8 cellular contexts compared by ENCODE assay signal in genomic region chr10:27504007-27504890, GRCh38. TPM values are rescaled to one million over a fixed set of nuclear protein-coding genes. Genes with fewer than 3 reads are reported as not detected.
DNase-seq lines count a peak whose midpoint lies in the region; ATAC-seq and TF ChIP-seq lines count a peak whose summit lies in the region.

Gene RAB18, plus strand, starts transcription at chr10:27504304. Its CDS starts 66 bp downstream, at chr10:27504370.

- peaks cover 11% of the 10 kb centered on the region for H3K4me1 ChIP-seq in MM.1S (ENCODE audit: low read length)

- H3K27ac Mint-ChIP-seq in nephron progenitor cell: peak within 1 kb of the TSS; percentile 99
- peak within 1 kb of the TSS; percentile 95 to 98 for H3K27ac Mint-ChIP-seq in stimulated activated naive CD8-positive, alpha-beta T cell treated with anti-CD3 and anti-CD28 coated beads, Interleukin-15, amount 100 ng/mL, for 72 hours

- peak within 1 kb of the TSS; percentile 87 for H3K4me3 ChIP-seq in MM.1S (ENCODE audit: low read length)

- peak within 1 kb of the TSS; percentile 97 for H3K4me3 Mint-ChIP-seq in nephron progenitor cell
- H3K4me3 Mint-ChIP-seq in stimulated activated naive CD8-positive, alpha-beta T cell treated with anti-CD3 and anti-CD28 coated beads, Interleukin-15, amount 100 ng/mL, for 72 hours: peak within 1 kb of the TSS; percentile 94 to 99

- peaks cover 30% of the 10 kb centered on the region for H3K4me1 Mint-ChIP-seq in nephron progenitor cell
- peaks cover 44% of the 10 kb centered on the region for H3K4me1 Mint-ChIP-seq in stimulated activated naive CD8-positive, alpha-beta T cell treated with anti-CD3 and anti-CD28 coated beads, Interleukin-15, amount 100 ng/mL, for 72 hours

- peak within 1 kb of the TSS; percentile 94 for H3K4me2 ChIP-seq in MM.1S (ENCODE audit: low read depth, low read length)

- H3K36me3 Mint-ChIP-seq in nephron progenitor cell (ENCODE audit: low read depth): peaks cover 5% of the 10 kb centered on the region

- H3K79me2 ChIP-seq in MM.1S (ENCODE audit: low read length): peaks cover 51% of the 10 kb centered on the region

- no peak for TF ChIP-seq CTCF in MM.1S (IDR thresholded peaks at IDR 0.05; ENCODE audit: low read length)
- no peak for TF ChIP-seq CTCF in nephron progenitor cell (IDR thresholded peaks at IDR 0.05)

- H3K9me2 ChIP-seq in MM.1S (replicated peaks; ENCODE audit: insufficient read depth, low read length): no peaks in the 10 kb centered on the region

- no peaks in the 10 kb centered on the region for H3K9me3 ChIP-seq in MM.1S (replicated peaks; ENCODE audit: insufficient read depth, low read length)

- no peaks in the 10 kb centered on the region for H3F3A ChIP-seq in MM.1S (ENCODE audit: insufficient read depth, low read length)

- peak; percentile 96 for DNase-seq in G401 (ENCODE audit: low spot score)
- DNase-seq in HCEC 1CT: peak; percentile 98
- DNase-seq in MM.1S: peak; percentile 99
- peak; percentile 86 for DNase-seq in SIG-M5 (lab: John Stamatoyannopoulos, UW)
- peak; percentile 98 for DNase-seq in activated gamma-delta T cell (lab: John Stamatoyannopoulos, UW)
- DNase-seq in fibroblast of the conjunctiva (ENCODE audit: low read depth): peak; percentile 98
- DNase-seq in nephron progenitor cell: peak; percentile 95
- DNase-seq in stimulated activated naive CD8-positive, alpha-beta T cell treated with anti-CD3 and anti-CD28 coated beads, Interleukin-15, amount 100 ng/mL, for 72 hours: peak; percentile 97 to 99

- H3K36me3 ChIP-seq in MM.1S (replicated peaks; ENCODE audit: insufficient read depth, low read length): no peaks in the 10 kb centered on the region

- peak within 1 kb of the TSS; percentile 84 for H3K9ac ChIP-seq in MM.1S (ENCODE audit: low read length)

- H2AFZ ChIP-seq in MM.1S (ENCODE audit: low read length): peak within 1 kb of the TSS; percentile 81

- in situ Hi-C loops in G401 (cut with HindIII; ENCODE audit: low sequenced_read_pairs): no loop called here

- H3K27ac ChIP-seq in MM.1S (ENCODE audit: low read length): peak within 1 kb of the TSS; percentile 54; the same call in 1 of the 2 replicates

- H3K9me3 Mint-ChIP-seq in nephron progenitor cell: no peaks in the 10 kb centered on the region
- H3K9me3 Mint-ChIP-seq in stimulated activated naive CD8-positive, alpha-beta T cell treated with anti-CD3 and anti-CD28 coated beads, Interleukin-15, amount 100 ng/mL, for 72 hours: no peaks in the 10 kb centered on the region

- peak; percentile 98 for ATAC-seq in stimulated activated naive CD8-positive, alpha-beta T cell treated with anti-CD3 and anti-CD28 coated beads, Interleukin-15, amount 100 ng/mL, for 72 hours

- H3K27me3 Mint-ChIP-seq in nephron progenitor cell (ENCODE audit: low read depth, poor library complexity): peaks cover 20% of the 10 kb centered on the region
- H3K27me3 Mint-ChIP-seq in stimulated activated naive CD8-positive, alpha-beta T cell treated with anti-CD3 and anti-CD28 coated beads, Interleukin-15, amount 100 ng/mL, for 72 hours: no peaks in the 10 kb centered on the region

- peaks cover 23% of the 10 kb centered on the region for H4K20me1 ChIP-seq in MM.1S (ENCODE audit: insufficient read depth, low read length)

- H3K27me3 ChIP-seq in MM.1S (replicated peaks; ENCODE audit: insufficient read depth, low read length): no peaks in the 10 kb centered on the region

RNA-seq across cellular contexts. Expression of gene RAB18, which starts in this region (rescaled TPM):
- total RNA-seq in G401 (2014; rRNA removed; shearing (Covaris generic)): 35.1 and 65.5 TPM in 2 replicates

Comparison
In these comparisons a context has a peak if more than half of its experiments do, and no peak if none do; other contexts are left out.
1. Peak in every context shown above with its lines: DNase-seq, ATAC-seq, H3K4me3 ChIP-seq and H3K27ac ChIP-seq.